11 cellular contexts compared by ENCODE assay signal in the genomic region with DNA sequence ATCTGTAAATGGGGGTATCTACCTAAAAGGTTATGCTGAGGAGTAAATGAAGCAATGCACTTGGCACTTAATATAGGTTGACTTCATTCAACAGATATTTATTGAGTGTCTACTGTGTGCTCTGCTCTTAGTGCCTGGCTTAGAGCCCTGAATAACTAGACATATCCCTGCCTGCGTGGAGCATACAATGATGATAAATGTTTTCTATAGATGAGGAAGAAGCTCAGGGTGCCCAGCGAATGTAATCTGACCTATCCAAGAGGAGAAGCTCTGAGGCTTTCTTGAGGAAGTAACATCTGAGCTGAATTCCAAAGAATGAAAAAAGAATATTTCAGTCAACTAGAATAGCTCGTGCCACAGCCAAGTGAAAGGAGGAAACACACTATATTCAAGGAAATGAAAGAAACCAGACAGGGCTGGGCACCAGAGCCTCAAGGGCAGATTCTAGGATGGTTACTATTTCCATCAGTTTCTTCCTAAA. TPM values are rescaled to one million over a fixed set of nuclear protein-coding genes. Genes with fewer than 3 reads are reported as not detected.
A peak's percentile ranks its signal among the peaks of the same experiment; 100 is the strongest.
DNase-seq lines count a peak whose midpoint lies in the region; ATAC-seq and TF ChIP-seq lines count a peak whose summit lies in the region.
"Had no signal": no experiment of that assay in that cellular context is flagged by ENCODE, and none has a peak within 500 bp of the region (broad histone marks: within the 10 kb centered on the region; RNA-seq: fewer than 3 reads in every experiment).

No MANE protein-coding gene starts in this region.

- H3K4me1 ChIP-seq in esophagus squamous epithelium (peaks cover 15 to 79% (median 35%) of the 10 kb centered on the region in 3 donors), aorta (ENCODE audit: control insufficient read depth in 1 of 2, insufficient read depth in 2 of 2, low read length in 2 of 2) (peaks cover 3% of the 10 kb centered on the region in 2 donors)
- H3K4me1 ChIP-seq in naive thymus-derived CD4-positive, alpha-beta T cell (ENCODE audit: control insufficient read depth in 2 of 2, insufficient read depth in 2 of 2, low read length in 2 of 2), result no peaks in the 10 kb centered on the region

- peaks cover 9% of the 10 kb centered on the region for H3K9me3 Mint-ChIP-seq in activated CD8-positive, alpha-beta T cell treated with anti-CD3 and anti-CD28 coated beads for 36 hours
- H3K9me3 Mint-ChIP-seq in activated CD8-positive, alpha-beta T cell treated with anti-CD3 and anti-CD28 coated beads, Interleukin-2, amount 10 ng/mL, durations not matched to agents 7 days and 5 days (ENCODE audit: insufficient read depth), result peaks cover 10% of the 10 kb centered on the region
- peaks cover 1 to 12% (median 9%) of the 10 kb centered on the region in 11 donors for H3K9me3 Mint-ChIP-seq in naive thymus-derived CD4-positive, alpha-beta T cell

- no peaks in the 10 kb centered on the region for H3K27me3 Mint-ChIP-seq in activated CD8-positive, alpha-beta T cell treated with anti-CD3 and anti-CD28 coated beads for 36 hours
- peaks cover 2% of the 10 kb centered on the region for H3K27me3 Mint-ChIP-seq in activated CD8-positive, alpha-beta T cell treated with anti-CD3 and anti-CD28 coated beads, Interleukin-2, amount 10 ng/mL, durations not matched to agents 7 days and 5 days (ENCODE audit: low read depth)
- H3K27me3 Mint-ChIP-seq in naive thymus-derived CD4-positive, alpha-beta T cell, result no peaks in the 10 kb centered on the region
- H3K27me3 Mint-ChIP-seq: activated naive CD8-positive, alpha-beta T cell treated with anti-CD3 and anti-CD28 coated beads, Interleukin-2, amount 10 ng/mL, durations not matched to agents 7 days and 5 days had no signal

- peaks cover 0 to 45% (median 3%) of the 10 kb centered on the region in 3 donors for H3K36me3 ChIP-seq in esophagus squamous epithelium
- H3K36me3 ChIP-seq in naive thymus-derived CD4-positive, alpha-beta T cell (ENCODE audit: control insufficient read depth in 2 of 3, insufficient read depth in 3 of 3, low read length in 3 of 3), result no peaks in the 10 kb centered on the region
- H3K36me3 ChIP-seq in aorta (ENCODE audit: control insufficient read depth in 1 of 2, insufficient read depth in 2 of 2, low read length in 1 of 2), result peaks cover 0 to 2% of the 10 kb centered on the region in 2 donors

- peaks cover 6% of the 10 kb centered on the region for H3K36me3 Mint-ChIP-seq in activated CD8-positive, alpha-beta T cell treated with anti-CD3 and anti-CD28 coated beads for 36 hours (ENCODE audit: low read depth)
- H3K36me3 Mint-ChIP-seq in activated CD8-positive, alpha-beta T cell treated with anti-CD3 and anti-CD28 coated beads, Interleukin-2, amount 10 ng/mL, durations not matched to agents 7 days and 5 days (ENCODE audit: low read depth), result peaks cover 19% of the 10 kb centered on the region
- peaks cover 7 to 17% (median 12%) of the 10 kb centered on the region in 5 donors for H3K36me3 Mint-ChIP-seq in naive thymus-derived CD4-positive, alpha-beta T cell

- POLR2A ChIA-PET in activated CD8-positive, alpha-beta T cell treated with anti-CD3 and anti-CD28 coated beads for 36 hours (lab: Charles Lee), result no interaction called here
- POLR2A ChIA-PET in activated CD8-positive, alpha-beta T cell treated with anti-CD3 and anti-CD28 coated beads, Interleukin-2, amount 10 ng/mL, durations not matched to agents 7 days and 5 days (lab: Charles Lee), result no interaction called here
- POLR2A ChIA-PET in naive thymus-derived CD4-positive, alpha-beta T cell (lab: Charles Lee), result interaction anchor here (0.6 kb wide), 1 partner anchor 155 kb away, joined by 3 read pairs; no protein-coding TSS in a partner anchor

- no peaks in the 10 kb centered on the region for H3K4me1 Mint-ChIP-seq in activated CD8-positive, alpha-beta T cell treated with anti-CD3 and anti-CD28 coated beads for 36 hours (ENCODE audit: low read depth)
- peaks cover 3% of the 10 kb centered on the region for H3K4me1 Mint-ChIP-seq in activated CD8-positive, alpha-beta T cell treated with anti-CD3 and anti-CD28 coated beads, Interleukin-2, amount 10 ng/mL, durations not matched to agents 7 days and 5 days (ENCODE audit: low read depth)
- H3K4me1 Mint-ChIP-seq in naive thymus-derived CD4-positive, alpha-beta T cell, result peaks cover 0 to 9% (median 0%) of the 10 kb centered on the region in 7 donors

- TF ChIP-seq POLR2A in esophagus squamous epithelium (IDR thresholded peaks at IDR 0.05), result no peak

- H3K4me3 Mint-ChIP-seq in activated CD8-positive, alpha-beta T cell treated with anti-CD3 and anti-CD28 coated beads for 36 hours, result no peak overlapping the region
- no peak overlapping the region for H3K4me3 Mint-ChIP-seq in activated CD8-positive, alpha-beta T cell treated with anti-CD3 and anti-CD28 coated beads, Interleukin-2, amount 10 ng/mL, durations not matched to agents 7 days and 5 days
- H3K4me3 Mint-ChIP-seq in naive thymus-derived CD4-positive, alpha-beta T cell, result no peak overlapping the region
- H3K4me3 Mint-ChIP-seq: activated naive CD8-positive, alpha-beta T cell treated with anti-CD3 and anti-CD28 coated beads, Interleukin-2, amount 10 ng/mL, durations not matched to agents 7 days and 5 days had no signal

- peak overlapping the region; percentile 53 to 88 (median 82) for H3K27ac ChIP-seq in esophagus squamous epithelium
- H3K27ac ChIP-seq in naive thymus-derived CD4-positive, alpha-beta T cell (ENCODE audit: low read depth, low read length), result no peak overlapping the region
- H3K27ac ChIP-seq in aorta (ENCODE audit: low read depth in 1 of 2, low read length in 2 of 2), result peak overlapping the region; percentile 39 to 57

- CTCF ChIA-PET in activated CD8-positive, alpha-beta T cell treated with anti-CD3 and anti-CD28 coated beads for 36 hours (lab: Charles Lee), result no interaction called here
- CTCF ChIA-PET in activated CD8-positive, alpha-beta T cell treated with anti-CD3 and anti-CD28 coated beads, Interleukin-2, amount 10 ng/mL, durations not matched to agents 7 days and 5 days (lab: Charles Lee), result no interaction called here
- CTCF ChIA-PET in naive thymus-derived CD4-positive, alpha-beta T cell (lab: Charles Lee), result no interaction called here

- peak overlapping the region; percentile 27 for H3K27ac Mint-ChIP-seq in activated CD8-positive, alpha-beta T cell treated with anti-CD3 and anti-CD28 coated beads for 36 hours
- H3K27ac Mint-ChIP-seq in activated CD8-positive, alpha-beta T cell treated with anti-CD3 and anti-CD28 coated beads, Interleukin-2, amount 10 ng/mL, durations not matched to agents 7 days and 5 days, result no peak overlapping the region
- no peak overlapping the region for H3K27ac Mint-ChIP-seq in naive thymus-derived CD4-positive, alpha-beta T cell
- H3K27ac Mint-ChIP-seq: activated naive CD8-positive, alpha-beta T cell treated with anti-CD3 and anti-CD28 coated beads, Interleukin-2, amount 10 ng/mL, durations not matched to agents 7 days and 5 days had no signal

- no peaks in the 10 kb centered on the region for H3K27me3 ChIP-seq in esophagus squamous epithelium
- H3K27me3 ChIP-seq in naive thymus-derived CD4-positive, alpha-beta T cell (ENCODE audit: control insufficient read depth in 2 of 2, insufficient read depth in 2 of 2, low read length in 2 of 2), result no peaks in the 10 kb centered on the region
- H3K27me3 ChIP-seq in aorta (ENCODE audit: control insufficient read depth in 1 of 2, insufficient read depth in 2 of 2, low read length in 1 of 2), result no peaks in the 10 kb centered on the region

- 7 to 21% methylated on average over 3 of the region's 3 CpGs for WGBS in esophagus squamous epithelium, 2 donors
- 18 to 22% methylated on average over 3 of the region's 3 CpGs for WGBS in aorta, 2 donors

- no peak for ATAC-seq in activated CD8-positive, alpha-beta T cell treated with anti-CD3 and anti-CD28 coated beads for 36 hours
- no peak for ATAC-seq in activated CD8-positive, alpha-beta T cell treated with anti-CD3 and anti-CD28 coated beads, Interleukin-2, amount 10 ng/mL, durations not matched to agents 7 days and 5 days
- ATAC-seq in naive thymus-derived CD4-positive, alpha-beta T cell, result peak; percentile 44
- peak; percentile 57 for ATAC-seq in aorta (ENCODE audit: low FRiP score)
- no peak for ATAC-seq in HG03095 (IDR thresholded peaks at IDR 0.05; ENCODE audit: unreplicated experiment)

- H3K9me3 ChIP-seq in esophagus squamous epithelium, result peaks cover 0 to 9% (median 0%) of the 10 kb centered on the region in 3 donors
- peaks cover 0 to 14% (median 0%) of the 10 kb centered on the region in 3 experiments for H3K9me3 ChIP-seq in naive thymus-derived CD4-positive, alpha-beta T cell (ENCODE audit: control insufficient read depth in 2 of 3, low read length in 3 of 3)
- H3K9me3 ChIP-seq in aorta (ENCODE audit: control insufficient read depth, low read length), result no peaks in the 10 kb centered on the region

- TF ChIP-seq CTCF in activated CD8-positive, alpha-beta T cell treated with anti-CD3 and anti-CD28 coated beads for 36 hours (IDR thresholded peaks at IDR 0.05), result no peak
- no peak for TF ChIP-seq CTCF in esophagus squamous epithelium (IDR thresholded peaks at IDR 0.05)

- intact Hi-C loops in activated CD8-positive, alpha-beta T cell treated with anti-CD3 and anti-CD28 coated beads for 36 hours (cut with micrococcal nuclease), result no loop called here
- intact Hi-C loops in esophagus squamous epithelium (cut with DNase I) (loop anchor here (10.0 kb wide), 1 partner anchor 50 kb away; no protein-coding TSS in a partner anchor), aorta (cut with DNase I) (loop anchor here in 1 of 2 donors (2.0 kb wide), 1 partner anchor 48 kb away; no protein-coding TSS in a partner anchor)
- intact Hi-C loops in naive thymus-derived CD4-positive, alpha-beta T cell (cut with micrococcal nuclease), result no loop called here

- no peak for DNase-seq in activated CD8-positive, alpha-beta T cell treated with anti-CD3 and anti-CD28 coated beads for 36 hours
- DNase-seq in activated CD8-positive, alpha-beta T cell treated with anti-CD3 and anti-CD28 coated beads, Interleukin-2, amount 10 ng/mL, durations not matched to agents 7 days and 5 days, result no peak
- DNase-seq in esophagus squamous epithelium (lab: John Stamatoyannopoulos, UW), result no peak
- no peak for DNase-seq in naive thymus-derived CD4-positive, alpha-beta T cell
- no peak for DNase-seq in aorta
- DNase-seq in NCI-H1417 (lab: John Stamatoyannopoulos, UW), result no peak
- DNase-seq in NCI-H1092 (lab: John Stamatoyannopoulos, UW), result no peak
- DNase-seq: activated naive CD8-positive, alpha-beta T cell treated with anti-CD3 and anti-CD28 coated beads, Interleukin-2, amount 10 ng/mL, durations not matched to agents 7 days and 5 days; T-helper 2 cell had no signal

- peak overlapping the region in 1 of 4 donors; percentile 36 for H3K4me3 ChIP-seq in esophagus squamous epithelium
- H3K4me3 ChIP-seq in naive thymus-derived CD4-positive, alpha-beta T cell (ENCODE audit: low read length), result no peak overlapping the region
- H3K4me3 ChIP-seq in aorta (ENCODE audit: low read length in 2 of 2), result no peak overlapping the region

RNA-seq across cellular contexts. Expression of a gene that starts 17.9 kb away (rescaled TPM):
- total RNA-seq in activated CD8-positive, alpha-beta T cell treated with anti-CD3 and anti-CD28 coated beads for 36 hours, result not detected
- not detected for total RNA-seq in activated CD8-positive, alpha-beta T cell treated with anti-CD3 and anti-CD28 coated beads, Interleukin-2, amount 10 ng/mL, durations not matched to agents 7 days and 5 days
- total RNA-seq in esophagus squamous epithelium, result not detected
- not detected for total RNA-seq in naive thymus-derived CD4-positive, alpha-beta T cell
- not detected for polyA plus RNA-seq in naive thymus-derived CD4-positive, alpha-beta T cell
- total RNA-seq in aorta, result not detected
- polyA plus RNA-seq in aorta, result not detected
- total RNA-seq: activated naive CD8-positive, alpha-beta T cell treated with anti-CD3 and anti-CD28 coated beads, Interleukin-2, amount 10 ng/mL, durations not matched to agents 7 days and 5 days; M059J had no signal

Comparison
In these comparisons a context has a peak if more than half of its experiments do, and no peak if none do; other contexts are left out.
1. ATAC-seq: peak in naive thymus-derived CD4-positive, alpha-beta T cell (single experiment) and aorta (single experiment); none in activated CD8-positive, alpha-beta T cell treated with anti-CD3 and anti-CD28 coated beads for 36 hours (single experiment), activated CD8-positive, alpha-beta T cell treated with anti-CD3 and anti-CD28 coated beads, Interleukin-2, amount 10 ng/mL, durations not matched to agents 7 days and 5 days (single experiment) and HG03095 (single experiment).